1 cellular context compared by ENCODE assay signal in genomic region chr7:130872756-130873448, GRCh38.
TF ChIP-seq lines count a peak whose summit lies in the region.

No MANE protein-coding gene starts in this region.

TF ChIP-seq in GM12878, 131 proteins besides CTCF, POLR2A, EP300 and RAD21 (continued from another document):
- no peak for TF ChIP-seq E2F8 (IDR thresholded peaks at IDR 0.05; ENCODE audit: low read depth, partially characterized antibody)
- no peak for TF ChIP-seq GATAD2B (conservative IDR thresholded peaks at IDR 0.05; ENCODE audit: low read depth)
- TF ChIP-seq ZBED1 (IDR thresholded peaks at IDR 0.05; ENCODE audit: borderline replicate concordance) = peak; percentile 42; the same call in 1 of the 2 replicates
- TF ChIP-seq EZH2 (IDR thresholded peaks at IDR 0.05; ENCODE audit: borderline replicate concordance, control insufficient read depth, low read depth, low read length) = no peak
- no peak for TF ChIP-seq MEF2B (IDR thresholded peaks at IDR 0.05; ENCODE audit: partially characterized antibody, poor library complexity, severe bottlenecking)
